Comparison of ENCODE assay signal across 1 cellular context in genomic region chr2:101002562-101003277, GRCh38.
TF ChIP-seq lines count a peak whose summit lies in the region.

No MANE protein-coding gene starts in this region.

TF ChIP-seq in neural cell, 6 proteins besides CTCF, POLR2A, EP300 and RAD21 (continued from another document):
- TF ChIP-seq REST (IDR thresholded peaks at IDR 0.05; ENCODE audit: borderline replicate concordance) (no peak), SMC3 (conservative IDR thresholded peaks at IDR 0.05; ENCODE audit: poor library complexity) (no peak), POLR2AphosphoS5 (IDR thresholded peaks at IDR 0.05) (no peak)
